26 cellular contexts compared by ENCODE assay signal in the genomic region with DNA sequence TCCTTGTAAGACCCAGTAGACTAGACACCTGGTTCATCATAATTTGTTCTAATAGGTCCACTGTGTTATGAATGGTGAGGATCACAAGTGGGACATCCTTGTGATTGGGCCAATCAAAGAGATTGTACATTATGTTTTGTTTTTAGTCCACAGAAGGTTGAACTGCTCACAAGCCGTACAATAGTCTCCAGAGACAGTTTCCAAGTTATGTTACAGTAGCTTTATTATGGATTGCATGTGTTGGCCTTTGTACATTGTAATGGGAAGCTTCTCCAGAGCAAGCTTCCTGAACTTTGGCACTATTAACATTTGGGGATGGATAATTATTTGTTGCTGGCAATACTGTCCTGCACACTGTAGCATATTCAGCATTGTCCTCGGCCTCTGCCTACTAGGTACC.
A peak's percentile ranks its signal among the peaks of the same experiment; 100 is the strongest.
DNase-seq lines count a peak whose midpoint lies in the region; FAIRE-seq and TF ChIP-seq lines count a peak whose summit lies in the region.
"Had no signal": no experiment of that assay in that cellular context is flagged by ENCODE, and none has a peak within 500 bp of the region (broad histone marks: within the 10 kb centered on the region; RNA-seq: fewer than 3 reads in every experiment).

No MANE protein-coding gene starts in this region.

- H3K36me3 ChIP-seq in mammary epithelial cell (ENCODE audit: insufficient read depth, low read length) (no peaks in the 10 kb centered on the region), bronchial epithelial cell (ENCODE audit: control insufficient read depth, insufficient read depth, low read length) (no peaks in the 10 kb centered on the region)
- H3K36me3 ChIP-seq: BE2C, BLaER1 had no signal

- DNase-seq in mammary epithelial cell (no peak), MCF 10A (ENCODE audit: unreplicated experiment) (no peak), SK-MEL-5 (ENCODE audit: low read depth, low spot score) (peak; percentile 92), bronchial epithelial cell (ENCODE audit: low read depth) (no peak), NCI-H526 treated with DMSO at 0.1 percent for 48 hours (lab: John Stamatoyannopoulos, UW) (no peak), SKM-1 treated with dmso at 0.1 percent for 144 hours (lab: John Stamatoyannopoulos, UW; ENCODE audit: unreplicated experiment) (no peak), RPMI8226 (no peak)
- DNase-seq: ACHN; BE2C; C1 segment of cervical spinal cord; CD4-positive, alpha-beta memory T cell; CD4-positive, CD25-positive, alpha-beta regulatory T cell; CD8-positive, alpha-beta memory T cell; COR-L47; DMS 273 treated with DMSO at 0.1 percent for 48 hours; DMS153; DMS53; DMS79; DND-41; EL; GDM1 had no signal

- no peaks in the 10 kb centered on the region for H4K20me1 ChIP-seq in mammary epithelial cell (ENCODE audit: insufficient read depth, low read length)

- in situ Hi-C loops in mammary epithelial cell (cut with MboI; ENCODE audit: low sequenced_read_pairs in 2 of 2) (no loop called here), SK-MEL-5 (cut with HindIII; ENCODE audit: low pct_unique_long_range_greater_than_20kb, low sequenced_read_pairs) (no loop called here)

- H3K79me2 ChIP-seq in mammary epithelial cell (ENCODE audit: insufficient read depth, low read length): no peaks in the 10 kb centered on the region

- no peaks in the 10 kb centered on the region for H3K9me3 ChIP-seq in mammary epithelial cell (replicated peaks; ENCODE audit: insufficient read depth, low read length)
- H3K9me3 ChIP-seq: BE2C had no signal

- H3K9ac ChIP-seq in mammary epithelial cell (ENCODE audit: insufficient read depth, low read length): no peak overlapping the region
- H3K9ac ChIP-seq: BLaER1 had no signal

- no peak overlapping the region for H3K4me2 ChIP-seq in mammary epithelial cell (ENCODE audit: insufficient read depth, low read depth, low read length)
- H3K4me2 ChIP-seq: BLaER1 had no signal

- H3K36me3 Mint-ChIP-seq in MCF 10A (ENCODE audit: insufficient read depth, unreplicated experiment): no peaks in the 10 kb centered on the region
- H3K36me3 Mint-ChIP-seq: CD14-positive monocyte; CD4-positive, alpha-beta memory T cell; CD4-positive, CD25-positive, alpha-beta regulatory T cell; CD8-positive, alpha-beta memory T cell had no signal

- WGBS in mammary epithelial cell (ENCODE audit: low coverage, missing lambda C conversion rate): 80% methylated on average over 2 of the region's 2 CpGs

- H3K27ac ChIP-seq in mammary epithelial cell (ENCODE audit: insufficient read depth, low read depth, low read length): no peak overlapping the region
- H3K27ac ChIP-seq: 22Rv1, BLaER1 had no signal

- POLR2A ChIA-PET in MCF 10A (lab: Yijun Ruan, JAX): no interaction called here

- H3K27me3 ChIP-seq in mammary epithelial cell (ENCODE audit: insufficient read depth, low read length): no peaks in the 10 kb centered on the region
- H3K27me3 ChIP-seq in bronchial epithelial cell (ENCODE audit: control insufficient read depth, insufficient read depth, low read length): no peaks in the 10 kb centered on the region
- H3K27me3 ChIP-seq: BE2C had no signal

- H2AFZ ChIP-seq in mammary epithelial cell (ENCODE audit: low read depth, low read length): peak overlapping the region; percentile 15

- BruUV-seq in mammary epithelial cell (replicated peaks; lab: Mats Ljungman, UMichigan): no TSS peak
- no TSS peak for BruUV-seq in MCF 10A (replicated peaks; lab: Mats Ljungman, UMichigan)

- H3K27ac Mint-ChIP-seq in MCF 10A (ENCODE audit: low read depth, unreplicated experiment): no peak overlapping the region
- H3K27ac Mint-ChIP-seq: CD14-positive monocyte; CD4-positive, alpha-beta memory T cell; CD4-positive, CD25-positive, alpha-beta regulatory T cell; CD8-positive, alpha-beta memory T cell had no signal

- peaks cover 13% of the 10 kb centered on the region for H3K4me1 ChIP-seq in mammary epithelial cell (ENCODE audit: insufficient read depth, low read length)
- H3K4me1 ChIP-seq: BE2C, BLaER1 had no signal

- H3K4me1 Mint-ChIP-seq in MCF 10A (ENCODE audit: insufficient read depth, unreplicated experiment): peaks cover 6% of the 10 kb centered on the region
- H3K4me1 Mint-ChIP-seq: CD14-positive monocyte; CD4-positive, alpha-beta memory T cell; CD4-positive, CD25-positive, alpha-beta regulatory T cell; CD8-positive, alpha-beta memory T cell had no signal

- no peaks in the 10 kb centered on the region for H3K27me3 Mint-ChIP-seq in MCF 10A (ENCODE audit: insufficient read depth, unreplicated experiment)
- H3K27me3 Mint-ChIP-seq: CD4-positive, alpha-beta memory T cell; CD4-positive, CD25-positive, alpha-beta regulatory T cell had no signal

- no peak overlapping the region for H3K4me3 Mint-ChIP-seq in MCF 10A (ENCODE audit: unreplicated experiment)
- H3K4me3 Mint-ChIP-seq: CD14-positive monocyte; CD4-positive, alpha-beta memory T cell; CD4-positive, CD25-positive, alpha-beta regulatory T cell; CD8-positive, alpha-beta memory T cell had no signal

- peak; percentile 64 for FAIRE-seq in bronchial epithelial cell (lab: Jason Lieb, UNC)
- FAIRE-seq: GM12891, GM19239 had no signal

- CTCF ChIA-PET in mammary epithelial cell (lab: Charles Lee; ENCODE audit: low non-redundant PET): no interaction called here
- CTCF ChIA-PET in MCF 10A (lab: Yijun Ruan, JAX): no interaction called here

- intact Hi-C loops in mammary epithelial cell (cut with micrococcal nuclease): no loop called here
- intact Hi-C loops in MCF 10A (cut with micrococcal nuclease): no loop called here

- H3K4me3 ChIP-seq in mammary epithelial cell (replicated peaks in 1 of 3; ENCODE audit: insufficient read depth in 1 of 3, low read depth in 2 of 3, low read length in 3 of 3) (no peak overlapping the region), bronchial epithelial cell (ENCODE audit: low read depth, low read length) (no peak overlapping the region)
- H3K4me3 ChIP-seq: BLaER1 had no signal

- peaks cover 6% of the 10 kb centered on the region for H3K9me3 Mint-ChIP-seq in MCF 10A (ENCODE audit: unreplicated experiment)

- TF ChIP-seq CTCF in mammary epithelial cell (conservative IDR thresholded peaks at IDR 0.05 in 1 of 2, IDR thresholded peaks at IDR 0.05 in 1 of 2; ENCODE audit: extremely low read depth in 1 of 2, insufficient read depth in 1 of 2, low read depth in 1 of 2, low read length in 2 of 2) (no peak), MCF 10A (IDR thresholded peaks at IDR 0.05; ENCODE audit: unreplicated experiment) (no peak), bronchial epithelial cell (IDR thresholded peaks at IDR 0.05; ENCODE audit: insufficient read depth, low read length, severe bottlenecking) (no peak)

- dilution Hi-C loops in mammary epithelial cell (cut with HindIII; ENCODE audit: low sequenced_read_pairs): no loop called here
